Comparison of ENCODE assay signal across 8 cellular contexts in the genomic region with DNA sequence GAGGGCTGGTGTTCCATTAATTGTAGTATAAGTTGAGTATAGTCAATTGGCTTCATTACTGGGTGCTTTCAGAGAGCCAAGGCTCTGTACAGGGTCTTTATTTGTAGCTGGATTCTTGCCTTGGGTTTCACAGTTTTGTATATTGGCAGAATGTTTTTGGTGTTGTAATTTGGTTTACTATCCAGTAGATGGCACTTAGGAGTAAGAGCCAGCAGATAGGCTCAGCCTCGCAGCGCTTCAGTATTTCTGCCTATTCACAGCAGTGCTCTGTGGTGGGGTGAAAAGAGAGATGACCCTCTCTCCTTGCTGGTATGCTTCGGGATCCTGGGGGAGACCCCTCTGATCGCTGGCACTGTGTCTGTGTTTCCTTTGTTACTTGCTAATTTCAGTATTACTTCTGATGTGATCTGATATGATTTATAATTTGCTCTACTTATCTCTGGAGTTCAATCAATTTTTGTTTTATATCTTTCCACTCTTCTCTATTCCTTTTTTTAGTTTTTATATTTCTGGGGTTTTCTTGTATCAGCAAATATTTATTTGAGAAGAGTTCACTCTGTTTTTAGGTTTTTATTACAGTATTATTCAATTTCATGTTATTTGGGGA. TPM values are rescaled to one million over a fixed set of nuclear protein-coding genes. Genes with fewer than 3 reads are reported as not detected.
DNase-seq lines count a peak whose midpoint lies in the region; ATAC-seq, FAIRE-seq and TF ChIP-seq lines count a peak whose summit lies in the region.

No MANE protein-coding gene starts in this region.

- TF ChIP-seq EP300 in SK-N-SH (IDR thresholded peaks at IDR 0.05; ENCODE audit: borderline replicate concordance in 1 of 2, low read depth in 1 of 2, low read length in 1 of 2) (no peak), H1 (IDR thresholded peaks at IDR 0.05; ENCODE audit: borderline replicate concordance in 1 of 2, low read depth in 2 of 2, low read length in 2 of 2) (no peak)

- H3K27ac ChIP-seq in SK-N-SH (ENCODE audit: low read depth in 2 of 2, low read length in 1 of 2): no peak overlapping the region
- H3K27ac ChIP-seq in H1 (ENCODE audit: low read depth, low read length): no peak overlapping the region
- no peak overlapping the region for H3K27ac ChIP-seq in mesenchymal stem cell (ENCODE audit: low read length, poor library complexity, severe bottlenecking)

- H2BK120ac ChIP-seq in H1 (replicated peaks; ENCODE audit: low read depth, low read length) (no peak overlapping the region), mesenchymal stem cell (ENCODE audit: low read depth, low read length) (no peak overlapping the region)

- H3K18ac ChIP-seq in H1 (ENCODE audit: extremely low read depth, low read length) (no peak overlapping the region), mesenchymal stem cell (ENCODE audit: low read depth in 1 of 2, low read length in 2 of 2) (no peak overlapping the region)

- H4K5ac ChIP-seq in H1 (ENCODE audit: insufficient read length, low read depth, low read length): no peak overlapping the region

- H2AFZ ChIP-seq in SK-N-SH (ENCODE audit: low read depth): no peak overlapping the region
- H2AFZ ChIP-seq in H1 (ENCODE audit: low read length): no peak overlapping the region
- H2AFZ ChIP-seq in mesenchymal stem cell (ENCODE audit: low read depth, low read length): no peak overlapping the region

- H2BK15ac ChIP-seq in H1 (ENCODE audit: low read length): no peak overlapping the region
- no peak overlapping the region for H2BK15ac ChIP-seq in mesenchymal stem cell (ENCODE audit: low read depth, poor library complexity, severe bottlenecking)

- H3K79me1 ChIP-seq in H1 (ENCODE audit: low read depth, low read length) (no peaks in the 10 kb centered on the region), mesenchymal stem cell (replicated peaks; ENCODE audit: low read length, poor library complexity, severe bottlenecking) (no peaks in the 10 kb centered on the region)

- no peaks in the 10 kb centered on the region for H3K9me2 ChIP-seq in SK-N-SH

- H3K4ac ChIP-seq in H1 (replicated peaks; ENCODE audit: insufficient read length, low read depth, low read length) (no peak overlapping the region), mesenchymal stem cell (ENCODE audit: low read depth in 1 of 2, low read length in 2 of 2) (no peak overlapping the region)

- H2AK5ac ChIP-seq in H1 (ENCODE audit: low read depth, low read length): no peak overlapping the region
- no peak overlapping the region for H2AK5ac ChIP-seq in mesenchymal stem cell (ENCODE audit: low read length, severe bottlenecking)

- CTCF ChIA-PET in SK-N-SH (lab: Yijun Ruan, JAX) (interaction anchor here (0.6 to 3.4 kb wide), 29 partner anchors 9 to 584 kb away, joined by 3 to 49 read pairs (median 4); no protein-coding TSS in a partner anchor), H1 (lab: Charles Lee; ENCODE audit: partially characterized antibody) (interaction anchor here (0.6 to 2.2 kb wide), 35 partner anchors 9 to 1480 kb away, joined by 3 to 20 read pairs (median 4); no protein-coding TSS in a partner anchor)

- peak; percentile 60 for DNase-seq in Right ventricle myocardium inferior (ENCODE audit: missing footprints)
- DNase-seq in cardiac septum (ENCODE audit: low spot score): no peak
- peak; percentile 1 for DNase-seq in H54 (ENCODE audit: insufficient read length, low spot score)
- DNase-seq in KBM-7: peak; percentile 35
- DNase-seq in SK-N-SH: peak; percentile 18
- peak in 1 of 2 experiments; percentile 25 for DNase-seq in H1 (ENCODE audit: low read depth in 1 of 2, low spot score in 2 of 2)
- peak; percentile 32 for DNase-seq in mesenchymal stem cell
- peak; percentile 38 for DNase-seq in urothelium cell line (ENCODE audit: low spot score)

- intact Hi-C loops in Right ventricle myocardium inferior (cut with DNase I) (no loop called here), cardiac septum (cut with DNase I) (loop anchor here (10.0 kb wide), 1 partner anchor 50 kb away; a partner anchor contains a TSS)

- H3K79me2 ChIP-seq in SK-N-SH (ENCODE audit: insufficient read depth) (no peaks in the 10 kb centered on the region), H1 (ENCODE audit: control insufficient read depth in 1 of 2, insufficient read depth in 2 of 2, low read length in 2 of 2) (no peaks in the 10 kb centered on the region)

- H3K56ac ChIP-seq in H1 (replicated peaks; ENCODE audit: insufficient read length, low read depth, low read length): no peak overlapping the region

- in situ Hi-C loops in KBM-7 (cut with MboI; ENCODE audit: low pct_unique_long_range_greater_than_20kb, low sequenced_read_pairs): no loop called here

- no peak overlapping the region for H3K4me2 ChIP-seq in SK-N-SH
- H3K4me2 ChIP-seq in H1 (ENCODE audit: insufficient read depth in 1 of 2, low read depth in 2 of 2, low read length in 2 of 2): no peak overlapping the region
- H3K4me2 ChIP-seq in mesenchymal stem cell (ENCODE audit: low read length, poor library complexity, severe bottlenecking): peak overlapping the region; percentile 2

- H3F3A ChIP-seq in SK-N-SH (replicated peaks; ENCODE audit: insufficient read depth): no peaks in the 10 kb centered on the region

- TF ChIP-seq POLR2A in H54 (IDR thresholded peaks at IDR 0.05; ENCODE audit: low read depth, low read length) (no peak), H1 (IDR thresholded peaks at IDR 0.05; ENCODE audit: control extremely low read depth in 1 of 2, low read depth in 2 of 2, low read length in 2 of 2) (no peak)

- peak; percentile 69 for ATAC-seq in Right ventricle myocardium inferior

- H3K4me1 ChIP-seq in SK-N-SH (ENCODE audit: control insufficient read depth in 1 of 2, insufficient read depth in 2 of 2, low read depth in 1 of 2, low read length in 1 of 2) (no peaks in the 10 kb centered on the region), H1 (replicated peaks in 1 of 4; ENCODE audit: control insufficient read depth in 3 of 4, insufficient read depth in 4 of 4, low read length in 3 of 4) (no peaks in the 10 kb centered on the region), mesenchymal stem cell (ENCODE audit: control insufficient read depth, insufficient read depth, low read depth, low read length) (no peaks in the 10 kb centered on the region)

- TF ChIP-seq RAD21 in SK-N-SH (IDR thresholded peaks at IDR 0.05; ENCODE audit: low read length) (peak; percentile 72), H1 (IDR thresholded peaks at IDR 0.05 in 1 of 2, conservative IDR thresholded peaks at IDR 0.05 in 1 of 2; ENCODE audit: low read depth in 2 of 2, low read length in 2 of 2) (peak; percentile 71 to 75)

- no peak overlapping the region for H2BK20ac ChIP-seq in H1 (ENCODE audit: low read length)

- H3K23ac ChIP-seq in H1 (ENCODE audit: insufficient read length): no peak overlapping the region
- H3K23ac ChIP-seq in mesenchymal stem cell (ENCODE audit: low read length in 2 of 2): no peak overlapping the region

- H2BK5ac ChIP-seq in H1 (ENCODE audit: low read depth, low read length) (no peak overlapping the region), mesenchymal stem cell (ENCODE audit: low read depth, low read length, poor library complexity, severe bottlenecking) (no peak overlapping the region)

- no peaks in the 10 kb centered on the region for H3K27me3 ChIP-seq in SK-N-SH (ENCODE audit: insufficient read depth)
- no peaks in the 10 kb centered on the region for H3K27me3 ChIP-seq in H1 (replicated peaks in 1 of 4; ENCODE audit: control insufficient read depth in 3 of 4, extremely low read depth in 1 of 4, insufficient read depth in 3 of 4, low read length in 3 of 4)
- no peaks in the 10 kb centered on the region for H3K27me3 ChIP-seq in mesenchymal stem cell (ENCODE audit: control insufficient read depth in 1 of 2, insufficient read depth in 1 of 2, low read length in 2 of 2)

- no peak overlapping the region for H3K9ac ChIP-seq in SK-N-SH
- H3K9ac ChIP-seq in H1 (replicated peaks in 1 of 4; ENCODE audit: extremely low read depth in 1 of 4, low read depth in 3 of 4, low read length in 3 of 4): no peak overlapping the region
- no peak overlapping the region for H3K9ac ChIP-seq in mesenchymal stem cell (ENCODE audit: low read length)

- H4K8ac ChIP-seq in H1 (ENCODE audit: extremely low read depth, insufficient read depth, low read length) (no peak overlapping the region; the same call in 1 of the 2 replicates), mesenchymal stem cell (ENCODE audit: low read length) (no peak overlapping the region)

- H2BK12ac ChIP-seq in H1 (ENCODE audit: low read depth, low read length): no peak overlapping the region
- no peak overlapping the region for H2BK12ac ChIP-seq in mesenchymal stem cell (ENCODE audit: low read length in 2 of 2)

- no peak overlapping the region for H3K14ac ChIP-seq in H1 (ENCODE audit: insufficient read length)
- no peak overlapping the region for H3K14ac ChIP-seq in mesenchymal stem cell (ENCODE audit: low read length in 2 of 2)

- no peak overlapping the region for H3K4me3 ChIP-seq in SK-N-SH (ENCODE audit: low read depth in 2 of 2, low read length in 1 of 2)
- no peak overlapping the region for H3K4me3 ChIP-seq in H1 (ENCODE audit: extremely low read depth in 1 of 4, insufficient read depth in 2 of 4, low read depth in 3 of 4, low read length in 4 of 4)
- no peak overlapping the region for H3K4me3 ChIP-seq in mesenchymal stem cell (ENCODE audit: insufficient read depth in 1 of 2, low read depth in 1 of 2, low read length in 2 of 2)

- FAIRE-seq in H54 (lab: Jason Lieb, UNC) (peak; percentile 30), H1 (lab: Jason Lieb, UNC) (peak; percentile 79), urothelium cell line (lab: Jason Lieb, UNC) (no peak)

- H4K20me1 ChIP-seq in SK-N-SH (ENCODE audit: insufficient read depth) (no peaks in the 10 kb centered on the region), H1 (replicated peaks in 1 of 2; ENCODE audit: control insufficient read depth in 1 of 2, insufficient read depth in 2 of 2, low read length in 2 of 2) (no peaks in the 10 kb centered on the region)

- no peaks in the 10 kb centered on the region for H3K23me2 ChIP-seq in H1 (ENCODE audit: low read depth, low read length)

- H3K9me3 ChIP-seq in SK-N-SH (no peaks in the 10 kb centered on the region), H1 (ENCODE audit: insufficient read depth in 2 of 2, low read depth in 1 of 2, low read length in 1 of 2) (no peaks in the 10 kb centered on the region), mesenchymal stem cell (ENCODE audit: control insufficient read depth, low read length) (no peaks in the 10 kb centered on the region)

- 10% methylated on average over 4 of the region's 4 CpGs for WGBS in SK-N-SH (ENCODE audit: low lambda C conversion rate)
- 25% methylated on average over 4 of the region's 4 CpGs; no CpG with 5 or more reads in 1 of the 2 experiments for WGBS in H1 (ENCODE audit: extremely low coverage in 1 of 2, insufficient coverage in 1 of 2, insufficient read length in 1 of 2, insufficient replicate concordance in 2 of 2, low coverage in 1 of 2, low lambda C conversion rate in 2 of 2, missing lambda C conversion rate in 1 of 2), 2 experiments
- 5% methylated on average over 3 of the region's 4 CpGs for WGBS in mesenchymal stem cell

- H4K91ac ChIP-seq in H1 (replicated peaks; ENCODE audit: insufficient read length, low read length) (no peak overlapping the region), mesenchymal stem cell (ENCODE audit: low read length) (no peak overlapping the region)

- TF ChIP-seq CTCF in SK-N-SH (IDR thresholded peaks at IDR 0.05) (peak; percentile 69), H1 (IDR thresholded peaks at IDR 0.05; ENCODE audit: control extremely low read depth in 1 of 3, insufficient read depth in 1 of 3, low read depth in 1 of 3, low read length in 3 of 3) (peak in 2 of 3 experiments; percentile 65 to 80; a peak in 3 of 4 replicates)

- no peaks in the 10 kb centered on the region for H3K36me3 ChIP-seq in SK-N-SH (replicated peaks in 1 of 2; ENCODE audit: control insufficient read depth in 1 of 2, insufficient read depth in 2 of 2, low read length in 1 of 2)
- H3K36me3 ChIP-seq in H1 (ENCODE audit: control insufficient read depth in 2 of 4, insufficient read depth in 4 of 4, low read length in 3 of 4): no peaks in the 10 kb centered on the region
- H3K36me3 ChIP-seq in mesenchymal stem cell (ENCODE audit: control insufficient read depth in 1 of 2, insufficient read depth in 2 of 2, low read depth in 1 of 2, low read length in 2 of 2): no peaks in the 10 kb centered on the region

- POLR2A ChIA-PET in SK-N-SH (lab: Yijun Ruan, JAX) (interaction anchor here (1.2 kb wide), 1 partner anchor 52 kb away, joined by 3 read pairs; a partner anchor contains a TSS), H1 (lab: Charles Lee; ENCODE audit: partially characterized antibody) (interaction anchor here (0.7 to 0.8 kb wide), 2 partner anchors 18 to 52 kb away, joined by 3 read pairs; a partner anchor contains a TSS)

RNA-seq across cellular contexts. Expression of a gene that starts 52.2 kb away (rescaled TPM):
- total RNA-seq in Right ventricle myocardium inferior: 59.1 TPM
- 58.4 TPM for total RNA-seq in cardiac septum
- 0.15 and 0.28 TPM in 2 replicates for polyA plus RNA-seq in SK-N-SH (2012; rRNA removed)
- polyA plus RNA-seq in SK-N-SH (2012; cell fraction: cytosol; rRNA removed): 0.22 and 0.28 TPM in 2 replicates
- polyA plus RNA-seq in SK-N-SH (2012; cell fraction: nucleus; rRNA removed): 0.32 and 0.54 TPM in 2 replicates
- 4.6 and 5.0 TPM in 2 replicates for total RNA-seq in H1 (2021; fragmentation: NEBNext Ultra II Directional; extraction: Animal tissue kit (Norgen Biotek cat#: 25700))
- 2.5 and 2.6 TPM in 2 replicates for polyA plus RNA-seq in H1 (2011; rRNA removed)
- 1.9 TPM for polyA plus RNA-seq in H1 (2011; cell fraction: cytosol; rRNA removed)
- 7.2 TPM for polyA plus RNA-seq in H1 (2011; cell fraction: nucleus; rRNA removed)
- polyA plus RNA-seq in H1 (2012, experiment 1 of 2): 1.3 to 2.9 TPM (median 1.9 TPM) in 4 replicates
- 0.41 TPM for polyA plus RNA-seq in H1 (2012, experiment 2 of 2)
- 4.8 TPM for polyA plus RNA-seq in H1 (2013, experiment 1 of 2)
- 4.8 TPM for polyA plus RNA-seq in H1 (2013, experiment 2 of 2)
- 13.1 and 24.5 TPM in 2 replicates for polyA minus RNA-seq in H1 (2011; rRNA and poly(A)+ RNA removed)
- 5.0 TPM for polyA minus RNA-seq in H1 (2011; cell fraction: cytosol; rRNA and poly(A)+ RNA removed)
- polyA minus RNA-seq in H1 (2011; cell fraction: nucleus; rRNA and poly(A)+ RNA removed): 14.9 TPM
- 0.11 TPM for polyA plus RNA-seq in mesenchymal stem cell (2013, experiment 1 of 2)
- polyA plus RNA-seq in mesenchymal stem cell (2013, experiment 2 of 2): 0.12 TPM
